In genomic region chr12:6057693-6058092, GRCh38 we compare ENCODE assay signal across 23 cellular contexts.
A peak's percentile ranks its signal among the peaks of the same experiment; 100 is the strongest.
DNase-seq lines count a peak whose midpoint lies in the region; FAIRE-seq and TF ChIP-seq lines count a peak whose summit lies in the region.
"Had no signal": no experiment of that assay in that cellular context is flagged by ENCODE, and none has a peak within 500 bp of the region (broad histone marks: within the 10 kb centered on the region; RNA-seq: fewer than 3 reads in every experiment).

No MANE protein-coding gene starts in this region.

- H3K4me1 ChIP-seq in iPS-15b (ENCODE audit: control insufficient read depth, insufficient read depth, low read length), result peaks cover 2% of the 10 kb centered on the region
- H3K4me1 ChIP-seq in PC-9 (replicated peaks; ENCODE audit: insufficient read depth), result peaks cover 7% of the 10 kb centered on the region; the same call in 1 of the 2 replicates

- H3K79me2 ChIP-seq in PC-9 (ENCODE audit: low read depth), result no peaks in the 10 kb centered on the region

- peaks cover 14% of the 10 kb centered on the region for H3K27me3 ChIP-seq in iPS-15b (ENCODE audit: control insufficient read depth, insufficient read depth, low read length)
- H3K27me3 ChIP-seq in PC-9 (ENCODE audit: insufficient read depth, low read depth), result no peaks in the 10 kb centered on the region
- H3K27me3 ChIP-seq: BE2C, thyroid gland had no signal

- peak overlapping the region in 1 of 3 experiments; percentile 5 for H3K27ac Mint-ChIP-seq in nephron

- no peaks in the 10 kb centered on the region for H4K20me1 ChIP-seq in PC-9 (ENCODE audit: insufficient read depth)

- H3K4me3 ChIP-seq in iPS-15b (ENCODE audit: low read depth, low read length), result peak overlapping the region; percentile 46
- H3K4me3 ChIP-seq in PC-9, result no peak overlapping the region
- H3K4me3 ChIP-seq: heart left ventricle, mucosa of descending colon, thyroid gland had no signal

- BruUV-seq in PC-9 (replicated peaks; lab: Mats Ljungman, UMichigan), result no TSS peak

- CTCF ChIA-PET in PC-9 (lab: Charles Lee), result interaction anchor here (0.6 to 0.7 kb wide), 4 partner anchors 16 to 162 kb away, joined by 4 to 10 read pairs (median 6); no protein-coding TSS in a partner anchor

- peaks cover 37% of the 10 kb centered on the region for H3K4me1 Mint-ChIP-seq in nephron

- H3K36me3 ChIP-seq in iPS-15b (ENCODE audit: control insufficient read depth, insufficient read depth, low read length), result no peaks in the 10 kb centered on the region
- H3K36me3 ChIP-seq in PC-9 (ENCODE audit: low read depth), result no peaks in the 10 kb centered on the region
- H3K36me3 ChIP-seq: BE2C, thyroid gland had no signal

- H2AFZ ChIP-seq in PC-9, result no peak overlapping the region

- peak overlapping the region; percentile 26 to 53 (median 46) for H3K4me3 Mint-ChIP-seq in nephron

- H3K36me3 Mint-ChIP-seq in nephron (ENCODE audit: low read depth), result no peaks in the 10 kb centered on the region

- DNase-seq in NCI-H748 (lab: John Stamatoyannopoulos, UW; ENCODE audit: unreplicated experiment) (peak; percentile 11), NCI-H748 treated with DMSO at 0.1 percent for 48 hours (lab: John Stamatoyannopoulos, UW) (no peak), PC-9 (no peak), A172 (ENCODE audit: low spot score) (no peak), H54 (ENCODE audit: insufficient read length, low spot score) (no peak)
- DNase-seq in central memory CD4-positive, alpha-beta T cell, result no peak
- DNase-seq: activated CD4-positive, alpha-beta T cell treated with anti-CD3 and anti-CD28 coated beads, Interleukin-2, amount 50 U/mL, for 4 hours; BE2C; cerebellar nuclear complex; effector CD8-positive, alpha-beta T cell; HCEC 1CT; heart left ventricle; mucosa of descending colon; NCI-H2107; NCI-H526 treated with DMSO at 0.1 percent for 48 hours; OCI-M1; stimulated activated CD4-positive, alpha-beta T cell treated with anti-CD3 and anti-CD28 coated beads, Interleukin-1b, Interleukin-23, amount 100 ng/mL, for 48 hours; stimulated activated naive CD4-positive, alpha-beta T cell; thyroid gland had no signal

- no peak overlapping the region for H3K27ac ChIP-seq in PC-9
- H3K27ac ChIP-seq: thyroid gland had no signal

- no peaks in the 10 kb centered on the region for H3K9me2 ChIP-seq in PC-9 (ENCODE audit: insufficient read depth)

- H3F3A ChIP-seq in PC-9 (ENCODE audit: insufficient read depth, low read depth), result no peaks in the 10 kb centered on the region

- no peaks in the 10 kb centered on the region for H3K9me3 Mint-ChIP-seq in nephron

- H3K9ac ChIP-seq in iPS-15b (ENCODE audit: low read depth, low read length), result no peak overlapping the region

- POLR2A ChIA-PET in PC-9 (lab: Charles Lee; ENCODE audit: unreplicated experiment), result no interaction called here

- TF ChIP-seq CTCF in nephron (IDR thresholded peaks at IDR 0.05; ENCODE audit: unreplicated experiment in 3 of 3), result peak in 2 of 3 experiments; percentile 17 to 26
- TF ChIP-seq CTCF in PC-9 (conservative IDR thresholded peaks at IDR 0.05), result no peak

- intact Hi-C loops in PC-9 (cut with micrococcal nuclease; ENCODE audit: unreplicated experiment), result no loop called here

- no peak for TF ChIP-seq POLR2A in H54 (IDR thresholded peaks at IDR 0.05; ENCODE audit: low read depth, low read length)

- no peak for FAIRE-seq in H54 (lab: Jason Lieb, UNC)
- FAIRE-seq: A204.1, GM19239 had no signal

- no peak overlapping the region for H3K4me2 ChIP-seq in PC-9

- H3K27me3 Mint-ChIP-seq in nephron (ENCODE audit: low read depth), result peaks cover 34% of the 10 kb centered on the region

- H3K9me3 ChIP-seq in iPS-15b (ENCODE audit: control insufficient read depth, insufficient read depth, low read length) (no peaks in the 10 kb centered on the region), PC-9 (ENCODE audit: insufficient read depth, low read depth) (no peaks in the 10 kb centered on the region)
- H3K9me3 ChIP-seq: BE2C, heart left ventricle, mucosa of descending colon, thyroid gland had no signal
